1 cellular context compared by ENCODE assay signal in the genomic region with DNA sequence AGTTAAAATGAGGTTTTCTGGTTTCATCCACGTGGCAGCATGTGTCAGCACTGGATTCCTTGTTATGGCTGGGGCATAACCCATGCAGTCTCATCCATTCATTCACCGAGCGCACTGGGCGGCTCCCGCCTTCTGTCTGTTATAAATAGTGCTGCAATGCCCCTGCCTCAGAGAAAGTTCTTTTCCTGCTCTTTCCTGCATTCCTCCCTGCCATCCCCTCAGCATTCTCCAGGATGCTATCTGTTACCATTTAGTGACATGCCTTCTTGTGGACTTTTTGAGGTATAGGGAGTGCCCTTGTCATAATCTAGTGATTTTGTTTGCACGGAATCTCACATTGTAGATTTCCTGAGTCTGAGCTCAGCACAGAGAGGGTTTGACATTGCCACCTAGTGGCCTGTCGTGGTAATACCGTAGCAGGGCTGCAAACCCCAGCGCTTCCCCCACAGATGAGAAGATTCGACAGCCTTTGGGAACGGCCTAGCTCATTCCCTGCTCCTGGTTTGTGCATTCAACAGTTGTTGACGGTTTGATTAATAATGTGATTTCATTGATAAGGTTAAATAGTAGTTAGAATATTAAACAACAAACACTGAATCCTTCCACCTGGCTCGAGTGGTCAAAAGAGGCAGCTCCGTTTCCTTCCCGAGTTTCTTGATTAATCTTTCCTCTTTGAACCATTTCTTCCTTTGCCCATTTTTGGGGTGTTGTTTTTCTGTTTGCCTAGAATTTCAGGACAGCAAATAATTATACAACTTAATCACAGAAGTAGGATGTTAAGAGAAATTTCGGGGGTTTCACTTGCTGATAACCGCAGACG.
TF ChIP-seq lines count a peak whose summit lies in the region.

No MANE protein-coding gene starts in this region.

TF ChIP-seq in endothelial cell of umbilical vein, 7 proteins besides CTCF, POLR2A, EP300 and RAD21 (continued from another document):
- no peak for TF ChIP-seq MAX (IDR thresholded peaks at IDR 0.05; ENCODE audit: insufficient read depth, insufficient read length)
- TF ChIP-seq FOS (IDR thresholded peaks at IDR 0.05; ENCODE audit: borderline replicate concordance, insufficient read depth, low read length), result no peak
- TF ChIP-seq POLR2AphosphoS5 (IDR thresholded peaks at IDR 0.05; ENCODE audit: insufficient read depth, low read depth, low read length), result no peak
- TF ChIP-seq MYC (IDR thresholded peaks at IDR 0.05; ENCODE audit: low read depth, low read length), result no peak
